In the genomic region with DNA sequence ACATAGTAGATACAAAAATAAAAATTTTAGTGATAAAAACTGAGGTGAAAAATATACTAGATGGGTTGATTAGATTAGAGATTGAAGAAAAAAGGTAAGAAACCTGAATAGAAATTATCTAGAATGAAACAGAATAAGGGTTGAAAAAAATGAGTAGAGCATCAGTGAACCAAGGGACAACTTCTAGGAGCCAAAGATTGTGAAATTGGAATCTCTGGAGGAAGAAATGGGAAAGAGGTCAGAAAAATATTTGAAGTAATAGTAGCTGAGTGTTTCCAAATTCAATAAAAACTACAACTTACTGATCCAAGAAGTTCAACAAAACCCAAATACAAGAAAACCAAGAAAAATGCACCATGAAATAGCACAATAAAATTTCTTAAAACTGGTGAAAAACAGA, we compare ENCODE assay signal across 16 cellular contexts.
A peak's percentile ranks its signal among the peaks of the same experiment; 100 is the strongest.
DNase-seq lines count a peak whose midpoint lies in the region; ATAC-seq and TF ChIP-seq lines count a peak whose summit lies in the region.
"Had no signal": no experiment of that assay in that cellular context is flagged by ENCODE, and none has a peak within 500 bp of the region (broad histone marks: within the 10 kb centered on the region; RNA-seq: fewer than 3 reads in every experiment).

No MANE protein-coding gene starts in this region.

- intact Hi-C loops in sciatic nerve (cut with DNase I): no loop called here

- TF ChIP-seq CTCF in fibroblast of mammary gland (conservative IDR thresholded peaks at IDR 0.05; ENCODE audit: control insufficient read depth, insufficient read depth, low read depth, low read length): no peak

- H3K27ac Mint-ChIP-seq in CD8-positive, alpha-beta memory T cell: no peak overlapping the region
- H3K27ac Mint-ChIP-seq: CD14-positive monocyte had no signal

- H3K4me3 Mint-ChIP-seq in CD8-positive, alpha-beta memory T cell: no peak overlapping the region
- H3K4me3 Mint-ChIP-seq: CD14-positive monocyte had no signal

- no peaks in the 10 kb centered on the region for H3K36me3 ChIP-seq in CD8-positive, alpha-beta memory T cell (ENCODE audit: insufficient read depth, low read length)
- H3K36me3 ChIP-seq in MG63: no peaks in the 10 kb centered on the region

- H3K27ac ChIP-seq in CD8-positive, alpha-beta memory T cell (ENCODE audit: low read depth, low read length): no peak overlapping the region

- H3K9me3 Mint-ChIP-seq in CD8-positive, alpha-beta memory T cell: peaks cover 0 to 4% (median 3%) of the 10 kb centered on the region in 5 donors

- H3K4me1 Mint-ChIP-seq in CD8-positive, alpha-beta memory T cell: no peaks in the 10 kb centered on the region
- H3K4me1 Mint-ChIP-seq: CD14-positive monocyte had no signal

- CTCF ChIA-PET in CD8-positive, alpha-beta memory T cell (lab: Charles Lee): no interaction called here

- POLR2A ChIA-PET in CD8-positive, alpha-beta memory T cell (lab: Charles Lee): no interaction called here

- peaks cover 0 to 11% of the 10 kb centered on the region in 2 donors for H3K27me3 Mint-ChIP-seq in CD8-positive, alpha-beta memory T cell

- H3K9me3 ChIP-seq in CD8-positive, alpha-beta memory T cell (ENCODE audit: low read length): no peaks in the 10 kb centered on the region
- H3K9me3 ChIP-seq in MG63: peaks cover 2% of the 10 kb centered on the region; the same call in 1 of the 2 replicates
- H3K9me3 ChIP-seq: Caco-2 had no signal

- no peaks in the 10 kb centered on the region for H3K4me1 ChIP-seq in CD8-positive, alpha-beta memory T cell (ENCODE audit: insufficient read depth, low read length)
- H3K4me1 ChIP-seq: Caco-2 had no signal

- DNase-seq in AG20443 (ENCODE audit: low spot score): peak; percentile 39
- peak; percentile 21 for DNase-seq in GM04504 (ENCODE audit: low read depth)
- peak; percentile 55 for DNase-seq in fibroblast of mammary gland (ENCODE audit: low read depth)
- no peak for DNase-seq in sciatic nerve (ENCODE audit: low spot score)
- no peak for DNase-seq in CD8-positive, alpha-beta memory T cell
- no peak for DNase-seq in MG63
- DNase-seq in NCI-H345 (lab: John Stamatoyannopoulos, UW): no peak
- DNase-seq: Caco-2, NCI-H1092 treated with DMSO at 0.1 percent for 48 hours, NCI-H1694, NCI-H2107, NCI-H774, SHP77 had no signal

- H3K27me3 ChIP-seq in CD8-positive, alpha-beta memory T cell (ENCODE audit: insufficient read depth, low read length, poor library complexity, severe bottlenecking): no peaks in the 10 kb centered on the region
- no peaks in the 10 kb centered on the region for H3K27me3 ChIP-seq in MG63

- peak; percentile 86 for ATAC-seq in sciatic nerve
- ATAC-seq: K562, SK-N-SH treated with all-trans-retinoic acid at 6 μM for 48 hours had no signal

- H3K4me3 ChIP-seq in fibroblast of mammary gland (ENCODE audit: control insufficient read depth, low read depth, low read length) (no peak overlapping the region), MG63 (no peak overlapping the region)
- H3K4me3 ChIP-seq in CD8-positive, alpha-beta memory T cell (ENCODE audit: low read length): no peak overlapping the region
- H3K4me3 ChIP-seq: K562 had no signal

- H3K36me3 Mint-ChIP-seq in CD8-positive, alpha-beta memory T cell: peaks cover 0 to 1% (median 0%) of the 10 kb centered on the region in 3 donors
- H3K36me3 Mint-ChIP-seq: CD14-positive monocyte had no signal

Comparison
In these comparisons a context has a peak if more than half of its experiments do, and no peak if none do; other contexts are left out.
1. DNase-seq: peak in AG20443 (single experiment), GM04504 (single experiment) and fibroblast of mammary gland (single experiment); none in sciatic nerve (single experiment), CD8-positive, alpha-beta memory T cell (0 of 5), MG63 (single experiment) and NCI-H345 (single experiment).